ENCODE assay signal across 27 cellular contexts in the genomic region with DNA sequence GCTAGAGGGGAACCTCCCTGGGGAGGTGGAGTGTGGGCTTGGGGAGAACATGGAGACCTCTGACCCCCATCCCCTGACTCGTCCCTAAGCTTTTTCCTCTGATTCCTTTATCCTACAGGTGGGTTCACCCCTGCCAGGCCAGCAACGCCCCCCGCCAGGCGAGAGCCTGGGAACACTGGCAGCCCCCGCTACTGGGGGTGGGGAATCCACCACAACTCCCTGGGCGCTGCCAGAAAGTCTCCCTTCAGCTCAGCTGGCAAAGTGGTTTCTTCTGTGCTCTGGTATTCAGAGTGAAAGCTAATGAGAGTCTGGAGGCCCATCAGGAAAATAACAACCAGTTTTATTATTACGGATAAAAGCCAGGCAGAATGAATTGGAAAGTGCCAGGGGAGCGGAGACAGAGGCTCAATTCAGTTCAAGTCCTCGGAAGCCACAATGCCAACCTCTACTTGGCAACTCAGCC. TPM values are rescaled to one million over a fixed set of nuclear protein-coding genes. Genes with fewer than 3 reads are reported as not detected.
DNase-seq lines count a peak whose midpoint lies in the region; ATAC-seq, FAIRE-seq and TF ChIP-seq lines count a peak whose summit lies in the region.
"Had no signal": no experiment of that assay in that cellular context is flagged by ENCODE, and none has a peak within 500 bp of the region (broad histone marks: within the 10 kb centered on the region; RNA-seq: fewer than 3 reads in every experiment).

No MANE protein-coding gene starts in this region.

- no peak overlapping the region for H3K9ac ChIP-seq in neural progenitor cell
- no peak overlapping the region for H3K9ac ChIP-seq in mesenchymal stem cell (ENCODE audit: low read length)

- no peak overlapping the region for H2AFZ ChIP-seq in neural progenitor cell (replicated peaks)
- H2AFZ ChIP-seq in mesenchymal stem cell (ENCODE audit: low read depth, low read length): no peak overlapping the region

- H3K4me2 ChIP-seq in neural progenitor cell (peak overlapping the region; percentile 56), mesenchymal stem cell (ENCODE audit: low read length, poor library complexity, severe bottlenecking) (no peak overlapping the region)

- no peak overlapping the region for H3K23ac ChIP-seq in mesenchymal stem cell (ENCODE audit: low read length in 2 of 2)

- DNase-seq in heart right ventricle (no peak), cardiac septum (ENCODE audit: low spot score) (no peak), frontal cortex (ENCODE audit: low spot score in 2 of 2) (peak in 1 of 2 donors; percentile 75), neural progenitor cell (ENCODE audit: low spot score) (peak; percentile 46), ureter (ENCODE audit: low spot score) (peak; percentile 19), NCI-H446 treated with DMSO at 0.1 percent for 48 hours (lab: John Stamatoyannopoulos, UW) (no peak), kidney tubule cell (ENCODE audit: low spot score) (no peak), mesenchymal stem cell (no peak)
- DNase-seq: 8988T; activated CD4-positive, alpha-beta T cell treated with anti-CD3 and anti-CD28 coated beads for 1 hour; activated CD8-positive, alpha-beta T cell treated with anti-CD3 and anti-CD28 coated beads, Interleukin-2, amount 10 ng/mL, durations not matched to agents 7 days and 5 days; activated effector memory CD4-positive, alpha-beta T cell treated with anti-CD3 and anti-CD28 coated beads, Interleukin-2, amount 50 U/mL, for 16 hours; activated T-cell treated with anti-CD3 and anti-CD28 coated beads for 4 hours; brain microvascular endothelial cell; GF-D8; MV-4-11; natural killer cell; NCI-H510A treated with DMSO at 0.1 percent for 48 hours; SJCRH30; T-cell had no signal

- H3K4me1 ChIP-seq in heart right ventricle (peaks cover 11 to 91% (median 53%) of the 10 kb centered on the region in 9 donors), neural progenitor cell (peaks cover 72% of the 10 kb centered on the region), mesenchymal stem cell (ENCODE audit: control insufficient read depth, insufficient read depth, low read depth, low read length) (peaks cover 11% of the 10 kb centered on the region)
- H3K4me1 ChIP-seq: HAP-1, SJCRH30 had no signal

- H3K9me3 ChIP-seq in heart right ventricle (no peaks in the 10 kb centered on the region), neural progenitor cell (ENCODE audit: low read depth) (no peaks in the 10 kb centered on the region), mesenchymal stem cell (ENCODE audit: control insufficient read depth, low read length) (no peaks in the 10 kb centered on the region)
- H3K9me3 ChIP-seq: HAP-1, prostate gland, SJCRH30, upper lobe of left lung had no signal

- no peaks in the 10 kb centered on the region for H3K36me3 Mint-ChIP-seq in neural progenitor cell
- H3K36me3 Mint-ChIP-seq: mesothelial cell of epicardium, natural killer cell, T-cell had no signal

- H3K4me3 ChIP-seq in heart right ventricle (no peak overlapping the region), neural progenitor cell (no peak overlapping the region), mesenchymal stem cell (ENCODE audit: insufficient read depth in 1 of 2, low read depth in 1 of 2, low read length in 2 of 2) (no peak overlapping the region)
- H3K4me3 ChIP-seq: HAP-1, prostate gland, SJCRH30, upper lobe of left lung had no signal

- no peak overlapping the region for H2BK12ac ChIP-seq in mesenchymal stem cell (ENCODE audit: low read length in 2 of 2)

- H3K27ac ChIP-seq in heart right ventricle: peak overlapping the region in 6 of 10 donors; percentile 30 to 81 (median 46)
- H3K27ac ChIP-seq in neural progenitor cell: peak overlapping the region; percentile 92
- H3K27ac ChIP-seq in mesenchymal stem cell (ENCODE audit: low read length, poor library complexity, severe bottlenecking): no peak overlapping the region
- H3K27ac ChIP-seq: brain microvascular endothelial cell, prostate gland, SJCRH30, upper lobe of left lung had no signal

- H2BK5ac ChIP-seq in mesenchymal stem cell (ENCODE audit: low read depth, low read length, poor library complexity, severe bottlenecking): no peak overlapping the region

- peaks cover 33% of the 10 kb centered on the region for H3K4me1 Mint-ChIP-seq in neural progenitor cell

- H3K36me3 ChIP-seq in heart right ventricle: no peaks in the 10 kb centered on the region
- no peaks in the 10 kb centered on the region for H3K36me3 ChIP-seq in neural progenitor cell
- no peaks in the 10 kb centered on the region for H3K36me3 ChIP-seq in mesenchymal stem cell (ENCODE audit: control insufficient read depth in 1 of 2, insufficient read depth in 2 of 2, low read depth in 1 of 2, low read length in 2 of 2)
- H3K36me3 ChIP-seq: brain microvascular endothelial cell, HAP-1, prostate gland, SJCRH30, upper lobe of left lung had no signal

- H4K8ac ChIP-seq in mesenchymal stem cell (ENCODE audit: low read length): no peak overlapping the region

- H3K79me1 ChIP-seq in mesenchymal stem cell (replicated peaks; ENCODE audit: low read length, poor library complexity, severe bottlenecking): no peaks in the 10 kb centered on the region

- H3K18ac ChIP-seq in mesenchymal stem cell (ENCODE audit: low read depth in 1 of 2, low read length in 2 of 2): no peak overlapping the region

- H2AK5ac ChIP-seq in mesenchymal stem cell (ENCODE audit: low read length, severe bottlenecking): no peak overlapping the region

- WGBS in heart right ventricle, 2 donors: 83 to 86% methylated on average over 9 of the region's 9 CpGs
- WGBS in mesenchymal stem cell: 87% methylated on average over 8 of the region's 9 CpGs

- H3K14ac ChIP-seq in mesenchymal stem cell (ENCODE audit: low read length in 2 of 2): no peak overlapping the region

- no peaks in the 10 kb centered on the region for H4K20me1 ChIP-seq in neural progenitor cell (ENCODE audit: low read depth)

- ATAC-seq in heart right ventricle: no peak
- ATAC-seq: activated CD8-positive, alpha-beta T cell treated with anti-CD3 and anti-CD28 coated beads, Interleukin-2, amount 10 ng/mL, durations not matched to agents 7 days and 5 days; left lobe of liver; natural killer cell; Panc1; T-cell had no signal

- H4K91ac ChIP-seq in mesenchymal stem cell (ENCODE audit: low read length): no peak overlapping the region

- no peak overlapping the region for H2BK15ac ChIP-seq in mesenchymal stem cell (ENCODE audit: low read depth, poor library complexity, severe bottlenecking)

- no peak overlapping the region for H2BK120ac ChIP-seq in mesenchymal stem cell (ENCODE audit: low read depth, low read length)

- H3K4ac ChIP-seq in mesenchymal stem cell (ENCODE audit: low read depth in 1 of 2, low read length in 2 of 2): no peak overlapping the region

- intact Hi-C loops in heart right ventricle (cut with DNase I) (loop anchor here in 1 of 10 donors (5.0 kb wide), 1 partner anchor 87 kb away; no protein-coding TSS in a partner anchor), cardiac septum (cut with DNase I) (no loop called here)

- H3K27ac Mint-ChIP-seq in neural progenitor cell: no peak overlapping the region
- H3K27ac Mint-ChIP-seq: activated CD8-positive, alpha-beta T cell treated with anti-CD3 and anti-CD28 coated beads, Interleukin-2, amount 10 ng/mL, durations not matched to agents 7 days and 5 days; mesothelial cell of epicardium; natural killer cell; T-cell had no signal

- H3F3A ChIP-seq in neural progenitor cell (ENCODE audit: low read depth): peaks cover 48% of the 10 kb centered on the region

- peaks cover 3% of the 10 kb centered on the region for H3K79me2 ChIP-seq in neural progenitor cell (ENCODE audit: low read depth)

- peaks cover 0 to 66% (median 25%) of the 10 kb centered on the region in 7 donors for H3K27me3 ChIP-seq in heart right ventricle
- H3K27me3 ChIP-seq in neural progenitor cell: peaks cover 45% of the 10 kb centered on the region
- peaks cover 61 to 85% of the 10 kb centered on the region in 2 experiments for H3K27me3 ChIP-seq in mesenchymal stem cell (ENCODE audit: control insufficient read depth in 1 of 2, insufficient read depth in 1 of 2, low read length in 2 of 2)
- H3K27me3 ChIP-seq: SJCRH30 had no signal

- peaks cover 38% of the 10 kb centered on the region for H3K27me3 Mint-ChIP-seq in neural progenitor cell (ENCODE audit: insufficient read depth, low read depth)

- no peak for TF ChIP-seq CTCF in heart right ventricle (IDR thresholded peaks at IDR 0.05)
- no peak for TF ChIP-seq CTCF in neural progenitor cell (IDR thresholded peaks at IDR 0.05)

- H3K4me3 Mint-ChIP-seq in neural progenitor cell: no peak overlapping the region
- H3K4me3 Mint-ChIP-seq: activated CD8-positive, alpha-beta T cell treated with anti-CD3 and anti-CD28 coated beads, Interleukin-2, amount 10 ng/mL, durations not matched to agents 7 days and 5 days; mesothelial cell of epicardium; natural killer cell; T-cell had no signal

- FAIRE-seq in frontal cortex (lab: Jason Lieb, UNC): peak; percentile 66
- FAIRE-seq: GM18507 had no signal

- H3K9me3 Mint-ChIP-seq in neural progenitor cell: no peaks in the 10 kb centered on the region
- H3K9me3 Mint-ChIP-seq: mesothelial cell of epicardium, natural killer cell, T-cell had no signal

RNA-seq across cellular contexts. Expression of a gene that starts 2.8 kb away (rescaled TPM):
- total RNA-seq in heart right ventricle (10 to 100 TPM in 2 of 10 donors, 1 to 10 TPM in 7, under 1 TPM in 1; 0.90 to 12.9 (median 6.6) TPM), cardiac septum (5.9 TPM), frontal cortex (4.9 TPM), neural progenitor cell (ENCODE audit: low replicate concordance) (12.9 and 13.7 TPM in 2 replicates), ureter (not detected)
- polyA plus RNA-seq in heart right ventricle: 1 to 10 TPM in 1 of 2 donors, under 1 TPM in 1; 0.70 to 8.0 TPM
- not detected for polyA plus RNA-seq in mesenchymal stem cell (2013, experiment 1 of 2)
- not detected for polyA plus RNA-seq in mesenchymal stem cell (2013, experiment 2 of 2)
- total RNA-seq: activated CD8-positive, alpha-beta T cell treated with anti-CD3 and anti-CD28 coated beads, Interleukin-2, amount 10 ng/mL, durations not matched to agents 7 days and 5 days; left lobe of liver; mesothelial cell of epicardium; natural killer cell; SJCRH30; T-cell had no signal

RNA-seq across cellular contexts. Expression of a gene that starts 41.9 kb away (rescaled TPM):
- total RNA-seq in heart right ventricle: 100 to 1,000 TPM in 1 of 10 donors, 10 to 100 TPM in 9; 50.2 to 117 (median 75.3) TPM
- polyA plus RNA-seq in heart right ventricle: 10 to 100 TPM; 48.9 to 62.3 TPM
- 65.7 TPM for total RNA-seq in cardiac septum
- 32.6 TPM for total RNA-seq in frontal cortex
- 56.1 and 69.7 TPM in 2 replicates for total RNA-seq in neural progenitor cell (ENCODE audit: low replicate concordance)
- 344 TPM for total RNA-seq in ureter
- 77.8 TPM for polyA plus RNA-seq in mesenchymal stem cell (2013, experiment 1 of 2)
- polyA plus RNA-seq in mesenchymal stem cell (2013, experiment 2 of 2): 74.3 TPM

Comparison
In these comparisons a context has a peak if more than half of its experiments do, and no peak if none do; other contexts are left out.
1. DNase-seq: peak in neural progenitor cell (single experiment) and ureter (single experiment); none in heart right ventricle (0 of 2), cardiac septum (single experiment), NCI-H446 treated with DMSO at 0.1 percent for 48 hours (single experiment), kidney tubule cell (single experiment) and mesenchymal stem cell (single experiment).